In the genomic region with DNA sequence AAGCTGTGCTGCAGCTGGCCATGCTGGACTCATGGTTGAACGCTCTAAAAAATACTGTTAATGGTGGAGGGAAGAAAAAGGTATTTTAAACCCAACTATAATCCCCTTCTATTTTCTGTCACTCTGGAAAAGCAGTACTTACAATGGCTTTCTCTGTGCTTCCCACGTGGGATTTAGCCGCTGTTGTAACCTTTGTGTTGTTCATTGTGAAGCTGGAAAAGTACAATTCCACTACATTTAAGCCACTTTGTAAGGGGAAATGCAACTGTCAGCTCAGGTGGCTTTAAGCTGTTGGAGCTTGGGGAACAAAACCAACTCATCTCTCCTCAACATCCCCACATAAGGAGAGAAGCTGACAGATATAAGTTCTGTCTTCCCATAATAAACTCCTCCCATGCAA, we compare ENCODE assay signal across 16 cellular contexts.
DNase-seq lines count a peak whose midpoint lies in the region; ATAC-seq, FAIRE-seq and TF ChIP-seq lines count a peak whose summit lies in the region.
"Had no signal": no experiment of that assay in that cellular context is flagged by ENCODE, and none has a peak within 500 bp of the region (broad histone marks: within the 10 kb centered on the region; RNA-seq: fewer than 3 reads in every experiment).

No MANE protein-coding gene starts in this region.

- no peak overlapping the region for H4K91ac ChIP-seq in H1 (replicated peaks; ENCODE audit: insufficient read length, low read length)

- no peak for TF ChIP-seq POLR2A in H1 (IDR thresholded peaks at IDR 0.05; ENCODE audit: control extremely low read depth in 1 of 2, low read depth in 2 of 2, low read length in 2 of 2)

- no peak for DNase-seq in H1 (ENCODE audit: low read depth in 1 of 2, low spot score in 2 of 2)
- no peak for DNase-seq in neural crest cell (ENCODE audit: low read depth, low spot score)
- no peak for DNase-seq in foreskin fibroblast
- no peak for DNase-seq in activated T-cell treated with anti-CD3 and anti-CD28 coated beads, Interleukin-2, amount 50 U/mL, for 4 hours
- DNase-seq: BE2C; CD4-positive, alpha-beta memory T cell; DMS79; EL had no signal

- TF ChIP-seq EP300 in H1 (IDR thresholded peaks at IDR 0.05; ENCODE audit: borderline replicate concordance in 1 of 2, low read depth in 2 of 2, low read length in 2 of 2) = no peak

- no peak overlapping the region; the same call in 1 of the 2 replicates for H3K18ac ChIP-seq in H1 (ENCODE audit: extremely low read depth, low read length)

- no peaks in the 10 kb centered on the region for H3K79me2 ChIP-seq in H1 (ENCODE audit: control insufficient read depth in 1 of 2, insufficient read depth in 2 of 2, low read length in 2 of 2)

- no peak overlapping the region for H3K56ac ChIP-seq in H1 (replicated peaks; ENCODE audit: insufficient read length, low read depth, low read length)

- POLR2A ChIA-PET in H1 (lab: Charles Lee; ENCODE audit: partially characterized antibody) = no interaction called here

- whole genome bisulfite sequencing in H1 (ENCODE audit: extremely low coverage in 1 of 2, insufficient coverage in 1 of 2, insufficient read length in 1 of 2, insufficient replicate concordance in 2 of 2, low coverage in 1 of 2, low lambda C conversion rate in 2 of 2, missing lambda C conversion rate in 1 of 2), 2 experiments = 52% methylated on average over 3 of the region's 3 CpGs; no CpG with 5 or more reads in 1 of the 2 experiments

- ATAC-seq in GM19035 (IDR thresholded peaks at IDR 0.05; ENCODE audit: unreplicated experiment) = no peak
- no peak for ATAC-seq in GM21737 (IDR thresholded peaks at IDR 0.05; ENCODE audit: unreplicated experiment)
- ATAC-seq in activated T-cell treated with anti-CD3 and anti-CD28 coated beads, Interleukin-2, amount 50 U/mL, for 4 hours = no peak
- ATAC-seq: A549, HepG2 had no signal

- H2BK20ac ChIP-seq in H1 (ENCODE audit: low read length) = peak overlapping the region; percentile 87

- H2BK5ac ChIP-seq in H1 (ENCODE audit: low read depth, low read length) = no peak overlapping the region

- TF ChIP-seq CTCF in H1 (IDR thresholded peaks at IDR 0.05; ENCODE audit: control extremely low read depth in 1 of 3, insufficient read depth in 1 of 3, low read depth in 1 of 3, low read length in 3 of 3) (no peak), neural crest cell (conservative IDR thresholded peaks at IDR 0.05) (no peak), foreskin fibroblast (IDR thresholded peaks at IDR 0.05; ENCODE audit: low read depth, low read length) (no peak)

- no peaks in the 10 kb centered on the region for H3K27me3 Mint-ChIP-seq in neural crest cell (ENCODE audit: low read depth)
- H3K27me3 Mint-ChIP-seq in activated T-cell treated with anti-CD3 and anti-CD28 coated beads, Interleukin-2, amount 50 U/mL, for 4 hours (ENCODE audit: low read depth) = no peaks in the 10 kb centered on the region
- H3K27me3 Mint-ChIP-seq: CD4-positive, alpha-beta memory T cell had no signal

- H2BK120ac ChIP-seq in H1 (replicated peaks; ENCODE audit: low read depth, low read length) = peak overlapping the region; percentile 3

- FAIRE-seq in H1 (lab: Jason Lieb, UNC) = no peak
- FAIRE-seq: A549, G401.6, GM12891, HepG2 had no signal

- peak overlapping the region; percentile 2 to 30; a peak in 2 of 4 replicates for H3K4me2 ChIP-seq in H1 (ENCODE audit: insufficient read depth in 1 of 2, low read depth in 2 of 2, low read length in 2 of 2)
- H3K4me2 ChIP-seq: A549 had no signal

- H3K4me1 Mint-ChIP-seq in neural crest cell = peaks cover 23% of the 10 kb centered on the region
- no peaks in the 10 kb centered on the region for H3K4me1 Mint-ChIP-seq in activated T-cell treated with anti-CD3 and anti-CD28 coated beads, Interleukin-2, amount 50 U/mL, for 4 hours (ENCODE audit: low read depth)
- H3K4me1 Mint-ChIP-seq: CD4-positive, alpha-beta memory T cell had no signal

- H3K36me3 ChIP-seq in HUES48 (ENCODE audit: control insufficient read depth, insufficient read depth, low read length) = no peaks in the 10 kb centered on the region
- H3K36me3 ChIP-seq in H1 (ENCODE audit: control insufficient read depth in 2 of 4, insufficient read depth in 4 of 4, low read length in 3 of 4) = no peaks in the 10 kb centered on the region
- H3K36me3 ChIP-seq: BE2C had no signal

- no peaks in the 10 kb centered on the region for H3K23me2 ChIP-seq in H1 (ENCODE audit: low read depth, low read length)

- H2AK5ac ChIP-seq in H1 (ENCODE audit: low read depth, low read length) = no peak overlapping the region

- H2BK15ac ChIP-seq in H1 (ENCODE audit: low read length) = no peak overlapping the region

- no peak overlapping the region for H3K4ac ChIP-seq in H1 (replicated peaks; ENCODE audit: insufficient read length, low read depth, low read length)

- H3K9me3 Mint-ChIP-seq in neural crest cell = no peaks in the 10 kb centered on the region
- peaks cover 10% of the 10 kb centered on the region for H3K9me3 Mint-ChIP-seq in activated T-cell treated with anti-CD3 and anti-CD28 coated beads, Interleukin-2, amount 50 U/mL, for 4 hours

- no peak overlapping the region for H3K14ac ChIP-seq in H1 (ENCODE audit: insufficient read length)

- no peaks in the 10 kb centered on the region for H3K79me1 ChIP-seq in H1 (ENCODE audit: low read depth, low read length)

- H3K27me3 ChIP-seq in HUES48 (ENCODE audit: control insufficient read depth, insufficient read depth, low read length) = no peaks in the 10 kb centered on the region
- H3K27me3 ChIP-seq in H1 (replicated peaks in 1 of 4; ENCODE audit: control insufficient read depth in 3 of 4, extremely low read depth in 1 of 4, insufficient read depth in 3 of 4, low read length in 3 of 4) = no peaks in the 10 kb centered on the region
- H3K27me3 ChIP-seq: BE2C had no signal

- H3K9ac ChIP-seq in HUES48 (ENCODE audit: low read depth, low read length) = peak overlapping the region; percentile 48; the same call in 1 of the 2 replicates
- H3K9ac ChIP-seq in H1 (replicated peaks in 1 of 4; ENCODE audit: extremely low read depth in 1 of 4, low read depth in 3 of 4, low read length in 3 of 4) = peak overlapping the region in 1 of 4 experiments; percentile 13; a peak in 1 of 7 replicates

- no peaks in the 10 kb centered on the region for H3K9me3 ChIP-seq in HUES48 (ENCODE audit: control insufficient read depth, insufficient read depth, low read length)
- no peaks in the 10 kb centered on the region for H3K9me3 ChIP-seq in H1 (ENCODE audit: insufficient read depth in 2 of 2, low read depth in 1 of 2, low read length in 1 of 2)
- H3K9me3 ChIP-seq: A549, BE2C had no signal

- CTCF ChIA-PET in H1 (lab: Charles Lee; ENCODE audit: partially characterized antibody) = no interaction called here

- H3K36me3 Mint-ChIP-seq in neural crest cell (ENCODE audit: low read depth) = no peaks in the 10 kb centered on the region
- no peaks in the 10 kb centered on the region for H3K36me3 Mint-ChIP-seq in activated T-cell treated with anti-CD3 and anti-CD28 coated beads, Interleukin-2, amount 50 U/mL, for 4 hours (ENCODE audit: insufficient read depth)
- H3K36me3 Mint-ChIP-seq: CD4-positive, alpha-beta memory T cell had no signal

- peak overlapping the region; percentile 98 for H2AFZ ChIP-seq in H1 (ENCODE audit: low read length)

- peak overlapping the region; percentile 55 for H3K27ac Mint-ChIP-seq in neural crest cell (ENCODE audit: unreplicated experiment)
- H3K27ac Mint-ChIP-seq: CD4-positive, alpha-beta memory T cell had no signal

- TF ChIP-seq RAD21 in H1 (IDR thresholded peaks at IDR 0.05 in 1 of 2, conservative IDR thresholded peaks at IDR 0.05 in 1 of 2; ENCODE audit: low read depth in 2 of 2, low read length in 2 of 2) = no peak

- H3K27ac ChIP-seq in HUES48 (ENCODE audit: low read depth, low read length) (peak overlapping the region; percentile 89), H1 (ENCODE audit: low read depth, low read length) (0 out of 2 replicates have a peak overlapping the region, but pooled peaks have one; percentile 57)
- H3K27ac ChIP-seq: A549, C4-2B had no signal

- H4K5ac ChIP-seq in H1 (ENCODE audit: insufficient read length, low read depth, low read length) = no peak overlapping the region

- H3K4me3 ChIP-seq in HUES48 (ENCODE audit: low read depth, low read length) = no peak overlapping the region
- H3K4me3 ChIP-seq in H1 (ENCODE audit: extremely low read depth in 1 of 4, insufficient read depth in 2 of 4, low read depth in 3 of 4, low read length in 4 of 4) = no peak overlapping the region
- no peak overlapping the region for H3K4me3 ChIP-seq in foreskin fibroblast (ENCODE audit: low read depth in 1 of 2, low read length in 2 of 2)
- H3K4me3 ChIP-seq: A549 had no signal

- H3K4me1 ChIP-seq in HUES48 (ENCODE audit: control insufficient read depth, insufficient read depth, low read length) (peaks cover 19% of the 10 kb centered on the region), H1 (replicated peaks in 1 of 4; ENCODE audit: control insufficient read depth in 3 of 4, insufficient read depth in 4 of 4, low read length in 3 of 4) (peaks cover 0 to 7% (median 6%) of the 10 kb centered on the region in 4 experiments; a peak in 4 of 7 replicates)
- H3K4me1 ChIP-seq: A549, BE2C had no signal

- H3K23ac ChIP-seq in H1 (ENCODE audit: insufficient read length) = no peak overlapping the region

- H3K4me3 Mint-ChIP-seq in neural crest cell = no peak overlapping the region
- H3K4me3 Mint-ChIP-seq in activated T-cell treated with anti-CD3 and anti-CD28 coated beads, Interleukin-2, amount 50 U/mL, for 4 hours = no peak overlapping the region

- H4K20me1 ChIP-seq in H1 (replicated peaks in 1 of 2; ENCODE audit: control insufficient read depth in 1 of 2, insufficient read depth in 2 of 2, low read length in 2 of 2) = no peaks in the 10 kb centered on the region

- H2BK12ac ChIP-seq in H1 (ENCODE audit: low read depth, low read length) = peak overlapping the region; percentile 52; the same call in 1 of the 2 replicates

- H4K8ac ChIP-seq in H1 (ENCODE audit: extremely low read depth, insufficient read depth, low read length) = no peak overlapping the region

TF ChIP-seq in H1, 55 proteins besides CTCF, POLR2A, EP300 and RAD21:
- TF ChIP-seq BRCA1 (IDR thresholded peaks at IDR 0.05; ENCODE audit: low read depth, low read length) = no peak
- TF ChIP-seq, protein P1, sequence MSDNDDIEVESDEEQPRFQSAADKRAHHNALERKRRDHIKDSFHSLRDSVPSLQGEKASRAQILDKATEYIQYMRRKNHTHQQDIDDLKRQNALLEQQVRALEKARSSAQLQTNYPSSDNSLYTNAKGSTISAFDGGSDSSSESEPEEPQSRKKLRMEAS (IDR thresholded peaks at IDR 0.05) = 0 out of 2 replicates have a peak, but pooled peaks have one; percentile 19
